Comparison of ENCODE assay signal across 11 cellular contexts in the genomic region with DNA sequence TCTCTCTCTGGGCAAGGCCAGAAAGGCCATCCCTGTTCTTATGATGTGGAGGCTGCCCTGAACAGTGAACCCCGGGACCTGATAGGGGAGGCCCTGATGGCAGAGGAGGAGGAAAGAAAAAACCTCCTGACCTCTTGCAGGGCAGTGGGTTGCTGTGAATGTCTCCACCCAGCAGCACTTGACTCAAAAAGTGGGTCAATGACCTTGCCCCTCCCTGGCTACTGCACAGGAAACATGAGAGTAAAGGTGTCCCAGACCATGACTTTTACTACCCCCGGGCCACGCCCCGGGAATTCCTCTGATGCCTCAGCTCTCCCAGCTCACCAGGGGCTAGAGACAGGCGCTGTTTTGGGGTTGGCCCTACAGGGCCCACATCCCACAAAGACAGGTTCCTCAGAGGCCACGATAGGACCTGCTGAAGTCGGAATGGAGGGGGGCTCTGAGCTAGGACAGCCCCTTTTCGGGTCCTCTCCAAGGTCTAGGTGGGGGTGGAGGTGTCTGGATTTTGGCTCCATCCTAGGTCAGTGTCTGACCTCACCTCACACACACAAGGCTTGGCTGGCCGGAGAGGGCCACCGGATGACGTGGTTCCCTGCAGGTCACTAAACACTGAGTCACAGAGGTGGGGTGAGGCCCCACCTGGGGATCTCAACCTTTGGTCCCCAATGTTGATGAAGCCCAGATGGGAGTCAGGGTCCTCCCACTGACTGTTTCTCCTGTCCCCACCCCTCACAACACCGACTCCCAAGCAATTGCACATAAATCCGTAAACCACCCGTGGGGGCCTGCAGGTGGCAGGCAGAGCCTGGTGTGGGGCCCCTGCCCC. TPM values are rescaled to one million over a fixed set of nuclear protein-coding genes. Genes with fewer than 3 reads are reported as not detected.
A peak's percentile ranks its signal among the peaks of the same experiment; 100 is the strongest.
DNase-seq lines count a peak whose midpoint lies in the region; ATAC-seq, FAIRE-seq and TF ChIP-seq lines count a peak whose summit lies in the region.
"Had no signal": no experiment of that assay in that cellular context is flagged by ENCODE, and none has a peak within 500 bp of the region (broad histone marks: within the 10 kb centered on the region; RNA-seq: fewer than 3 reads in every experiment).

No MANE protein-coding gene starts in this region.

- intact Hi-C loops in spleen (cut with DNase I; ENCODE audit: low total_unique reads): loop anchor here (5.0 kb wide), 1 partner anchor 95 kb away; no protein-coding TSS in a partner anchor

- H3K9me3 ChIP-seq in RWPE2 (ENCODE audit: severe bottlenecking) (no peaks in the 10 kb centered on the region), gastroesophageal sphincter (no peaks in the 10 kb centered on the region), spleen (no peaks in the 10 kb centered on the region)

- peak overlapping the region; percentile 45 for H3K4me3 ChIP-seq in RWPE2 (ENCODE audit: severe bottlenecking)
- H3K4me3 ChIP-seq in gastroesophageal sphincter: no peak overlapping the region
- peak overlapping the region; percentile 51 to 80 (median 67) for H3K4me3 ChIP-seq in spleen

- H3K4me1 ChIP-seq in RWPE2 (ENCODE audit: insufficient read depth, poor library complexity, severe bottlenecking): peaks cover 17% of the 10 kb centered on the region
- peaks cover 0 to 65% (median 31%) of the 10 kb centered on the region in 3 donors for H3K4me1 ChIP-seq in gastroesophageal sphincter
- peaks cover 73 to 100% (median 99%) of the 10 kb centered on the region in 6 donors for H3K4me1 ChIP-seq in spleen

- H3K27me3 ChIP-seq in RWPE2 (ENCODE audit: insufficient read depth, poor library complexity, severe bottlenecking) (no peaks in the 10 kb centered on the region), gastroesophageal sphincter (no peaks in the 10 kb centered on the region), spleen (replicated peaks in 1 of 7) (no peaks in the 10 kb centered on the region)

- no peak for TF ChIP-seq CTCF in RWPE2 (IDR thresholded peaks at IDR 0.05; ENCODE audit: poor library complexity, severe bottlenecking)
- TF ChIP-seq CTCF in gastroesophageal sphincter (IDR thresholded peaks at IDR 0.05): no peak
- no peak for TF ChIP-seq CTCF in spleen (IDR thresholded peaks at IDR 0.05 in 8 of 11, conservative IDR thresholded peaks at IDR 0.05 in 3 of 11)
- TF ChIP-seq CTCF in GM10248 (IDR thresholded peaks at IDR 0.05; ENCODE audit: control extremely low read depth, extremely low read depth, low read depth, missing control alignments): no peak

- H3K36me3 ChIP-seq in RWPE2 (ENCODE audit: low read depth) (peaks cover 7% of the 10 kb centered on the region), gastroesophageal sphincter (peaks cover 0 to 13% of the 10 kb centered on the region in 2 donors), spleen (peaks cover 0 to 27% (median 11%) of the 10 kb centered on the region in 6 donors)

- peak; percentile 28 for ATAC-seq in RWPE2 (ENCODE audit: low read depth)
- ATAC-seq in gastroesophageal sphincter: no peak
- ATAC-seq: right cardiac atrium had no signal

- CTCF ChIA-PET in GM10248 (lab: Yijun Ruan, JAX): interaction anchor here (1.0 to 14.7 kb wide), 6 partner anchors 15 to 236 kb away, joined by 3 to 565 read pairs (median 47); partner anchors contain the start of genes CFAP251, SETD1B and TMEM120B

- WGBS in gastroesophageal sphincter (ENCODE audit: low coverage in 1 of 2), 2 donors: 81% methylated on average over 3 of the region's 14 CpGs; no CpG with 5 or more reads in 1 of the 2 donors
- WGBS in spleen, 5 donors: 30 to 46% (median 39%) methylated on average over 13 to 14 of the region's 14 CpGs

- TF ChIP-seq POLR2A in gastroesophageal sphincter (IDR thresholded peaks at IDR 0.05) (no peak), spleen (IDR thresholded peaks at IDR 0.05) (no peak)

- TF ChIP-seq EP300 in gastroesophageal sphincter (IDR thresholded peaks at IDR 0.05): no peak

- peak; percentile 14 for FAIRE-seq in GM19239 (lab: Jason Lieb, UNC)
- FAIRE-seq: endometrium, TTC549 had no signal

- H3K27ac ChIP-seq in RWPE2 (ENCODE audit: poor library complexity, severe bottlenecking) (peak overlapping the region; percentile 100), gastroesophageal sphincter (peak overlapping the region in 3 of 4 donors; percentile 100), spleen (peak overlapping the region; percentile 93 to 100 (median 100))
- H3K27ac ChIP-seq: KMS-11 had no signal

- POLR2A ChIA-PET in GM10248 (lab: Yijun Ruan, JAX): interaction anchor here (0.6 to 3.6 kb wide), 3 partner anchors 10 to 71 kb away, joined by 5 to 12 read pairs (median 6); no protein-coding TSS in a partner anchor

- DNase-seq in GM19239 (ENCODE audit: insufficient read length, low spot score): no peak
- DNase-seq in RWPE2 (ENCODE audit: low spot score): no peak
- DNase-seq in spleen: peak; percentile 80
- no peak for DNase-seq in GM10248 (ENCODE audit: extremely low spot score)
- DNase-seq in NCI-H2107 treated with DMSO at 0.1 percent for 48 hours (lab: John Stamatoyannopoulos, UW; ENCODE audit: unreplicated experiment): no peak
- DNase-seq in SKM-1 (lab: John Stamatoyannopoulos, UW; ENCODE audit: unreplicated experiment): no peak

RNA-seq across cellular contexts. Expression of gene RHOF, which starts 1.6 kb away (rescaled TPM):
- total RNA-seq in gastroesophageal sphincter (10 to 100 TPM in 3 of 4 donors, 1 to 10 TPM in 1; 9.4 to 15.7 (median 12.1) TPM), spleen (10 to 100 TPM; 45.2 to 71.7 (median 54.6) TPM)
- polyA plus RNA-seq in spleen: 10 to 100 TPM; 18.4 to 29.4 (median 20.3) TPM

RNA-seq across cellular contexts. Expression of gene SETD1B, which starts 11.9 kb away (rescaled TPM):
- total RNA-seq in gastroesophageal sphincter: 10 to 100 TPM in 3 of 4 donors, 1 to 10 TPM in 1; 9.6 to 25.1 (median 20.3) TPM
- total RNA-seq in spleen: 10 to 100 TPM; 19.9 to 37.7 (median 31.8) TPM
- polyA plus RNA-seq in spleen: 10 to 100 TPM in 1 of 3 donors, 1 to 10 TPM in 2; 3.3 to 11.9 (median 5.3) TPM

Comparison
In these comparisons a context has a peak if more than half of its experiments do, and no peak if none do; other contexts are left out.
1. H3K4me3 ChIP-seq: peak in RWPE2 (single experiment) and spleen (8 of 8); none in gastroesophageal sphincter (0 of 2).
2. Peak in every context shown above with its lines, with median percentiles within 50 percentile points of each other: H3K27ac ChIP-seq.